Comparison of ENCODE assay signal across 21 cellular contexts in the genomic region with DNA sequence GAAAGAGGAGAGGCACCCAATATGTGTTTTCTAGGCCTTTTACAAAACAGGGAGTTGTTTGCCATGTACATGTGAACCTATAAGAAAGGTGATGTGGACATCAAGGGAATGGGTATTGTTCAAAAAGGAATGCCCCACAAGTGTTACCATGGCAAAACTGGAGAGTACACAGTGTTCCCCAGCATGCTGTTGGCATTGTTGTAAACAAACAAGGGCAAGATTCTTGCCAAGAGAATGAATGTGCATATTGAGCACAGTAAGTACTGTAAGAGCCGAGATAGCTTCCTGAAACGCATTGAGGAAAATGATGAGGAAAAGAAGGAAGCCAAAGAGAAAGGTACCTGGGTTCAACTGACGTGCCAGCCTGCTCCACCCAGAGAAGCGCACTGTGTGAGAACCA. TPM values are rescaled to one million over a fixed set of nuclear protein-coding genes. Genes with fewer than 3 reads are reported as not detected.
DNase-seq lines count a peak whose midpoint lies in the region; ATAC-seq, FAIRE-seq and TF ChIP-seq lines count a peak whose summit lies in the region.
"Had no signal": no experiment of that assay in that cellular context is flagged by ENCODE, and none has a peak within 500 bp of the region (broad histone marks: within the 10 kb centered on the region; RNA-seq: fewer than 3 reads in every experiment).

No MANE protein-coding gene starts in this region.

- DNase-seq in A549 (ENCODE audit: low read depth in 1 of 2, low spot score in 1 of 2) (no peak), LNCaP clone FGC (ENCODE audit: low read depth) (peak; percentile 89), cerebellar cortex (ENCODE audit: low spot score) (peak; percentile 9), NCI-H1048 (lab: John Stamatoyannopoulos, UW) (no peak)
- DNase-seq in stimulated activated effector memory CD8-positive, alpha-beta T cell treated with anti-CD3 and anti-CD28 coated beads, Interleukin-12 subunit alpha, Interleukin-12 subunit beta, amount 100 ng/mL, for 72 hours (ENCODE audit: low spot score in 2 of 2): no peak
- no peak for DNase-seq in effector memory CD8-positive, alpha-beta T cell
- DNase-seq in activated CD8-positive, alpha-beta T cell treated with anti-CD3 and anti-CD28 coated beads, Interleukin-2, amount 10 ng/mL, durations not matched to agents 7 days and 5 days: no peak
- DNase-seq: CD8-positive, alpha-beta memory T cell; DMS79; MV-4-11; NCI-H1417; NCI-H187 treated with DMSO at 0.1 percent for 48 hours; NCI-H226; NCI-H524; NCI-H82; RPMI8226; SHP77 treated with DMSO at 0.1 percent for 48 hours had no signal

- CTCF ChIA-PET in A549 (lab: Yijun Ruan, JAX): interaction anchor here (1.0 kb wide), 1 partner anchor 337 kb away, joined by 3 read pairs; no protein-coding TSS in a partner anchor
- CTCF ChIA-PET in activated CD8-positive, alpha-beta T cell treated with anti-CD3 and anti-CD28 coated beads, Interleukin-2, amount 10 ng/mL, durations not matched to agents 7 days and 5 days (lab: Charles Lee): no interaction called here

- H3K27ac ChIP-seq in A549: peak overlapping the region in 1 of 2 experiments; percentile 51; a peak in 1 of 6 replicates
- H3K27ac ChIP-seq: BLaER1 treated with 17β-estradiol and CSF1 and Interleukin-3, amounts not matched to agents 10 nM and 100 nM had no signal

- POLR2A ChIA-PET in A549 (lab: Yijun Ruan, JAX): no interaction called here
- POLR2A ChIA-PET in activated CD8-positive, alpha-beta T cell treated with anti-CD3 and anti-CD28 coated beads, Interleukin-2, amount 10 ng/mL, durations not matched to agents 7 days and 5 days (lab: Charles Lee): no interaction called here

- peak overlapping the region; percentile 23; the same call in 1 of the 3 replicates for H3K4me2 ChIP-seq in A549
- H3K4me2 ChIP-seq: BLaER1 treated with 17β-estradiol and CSF1 and Interleukin-3, amounts not matched to agents 10 nM and 100 nM had no signal

- TF ChIP-seq CTCF in A549 (IDR thresholded peaks at IDR 0.05) (no peak), LNCaP clone FGC (IDR thresholded peaks at IDR 0.05; ENCODE audit: control insufficient read depth, extremely low read depth, insufficient read depth) (no peak)

- peaks cover 74% of the 10 kb centered on the region for H3K36me3 Mint-ChIP-seq in stimulated activated effector memory CD8-positive, alpha-beta T cell treated with anti-CD3 and anti-CD28 coated beads, Interleukin-12 subunit alpha, Interleukin-12 subunit beta, amount 100 ng/mL, for 72 hours
- H3K36me3 Mint-ChIP-seq in effector memory CD8-positive, alpha-beta T cell (ENCODE audit: insufficient read depth): peaks cover 58% of the 10 kb centered on the region
- H3K36me3 Mint-ChIP-seq in activated CD8-positive, alpha-beta T cell treated with anti-CD3 and anti-CD28 coated beads, Interleukin-2, amount 10 ng/mL, durations not matched to agents 7 days and 5 days (ENCODE audit: low read depth): peaks cover 40% of the 10 kb centered on the region

- H3K4me3 Mint-ChIP-seq in stimulated activated effector memory CD8-positive, alpha-beta T cell treated with anti-CD3 and anti-CD28 coated beads, Interleukin-12 subunit alpha, Interleukin-12 subunit beta, amount 100 ng/mL, for 72 hours: no peak overlapping the region
- H3K4me3 Mint-ChIP-seq in effector memory CD8-positive, alpha-beta T cell: no peak overlapping the region
- H3K4me3 Mint-ChIP-seq in activated CD8-positive, alpha-beta T cell treated with anti-CD3 and anti-CD28 coated beads, Interleukin-2, amount 10 ng/mL, durations not matched to agents 7 days and 5 days: no peak overlapping the region
- H3K4me3 Mint-ChIP-seq: CD8-positive, alpha-beta memory T cell had no signal

- no peak for TF ChIP-seq POLR2A in A549 (IDR thresholded peaks at IDR 0.05; ENCODE audit: low read length)

- ATAC-seq in A549: no peak
- no peak for ATAC-seq in stimulated activated effector memory CD8-positive, alpha-beta T cell treated with anti-CD3 and anti-CD28 coated beads, Interleukin-12 subunit alpha, Interleukin-12 subunit beta, amount 100 ng/mL, for 72 hours
- ATAC-seq in effector memory CD8-positive, alpha-beta T cell (replicated peaks): no peak
- ATAC-seq in activated CD8-positive, alpha-beta T cell treated with anti-CD3 and anti-CD28 coated beads, Interleukin-2, amount 10 ng/mL, durations not matched to agents 7 days and 5 days: no peak

- TF ChIP-seq EP300 in A549 (IDR thresholded peaks at IDR 0.05): no peak

- WGBS in A549 (ENCODE audit: missing lambda C conversion rate): 94% methylated on average over 4 of the region's 4 CpGs

- no peaks in the 10 kb centered on the region for H3K27me3 Mint-ChIP-seq in effector memory CD8-positive, alpha-beta T cell
- no peaks in the 10 kb centered on the region for H3K27me3 Mint-ChIP-seq in activated CD8-positive, alpha-beta T cell treated with anti-CD3 and anti-CD28 coated beads, Interleukin-2, amount 10 ng/mL, durations not matched to agents 7 days and 5 days (ENCODE audit: low read depth)
- H3K27me3 Mint-ChIP-seq: CD8-positive, alpha-beta memory T cell had no signal

- no peak overlapping the region for H3K4me3 ChIP-seq in A549
- H3K4me3 ChIP-seq in LNCaP clone FGC (ENCODE audit: low read depth, low read length): no peak overlapping the region
- H3K4me3 ChIP-seq: BLaER1 treated with 17β-estradiol and CSF1 and Interleukin-3, amounts not matched to agents 10 nM and 100 nM had no signal

- H3K4me1 ChIP-seq in A549: peaks cover 8% of the 10 kb centered on the region; the same call in 1 of the 3 replicates

- peaks cover 7% of the 10 kb centered on the region for H3K4me1 Mint-ChIP-seq in stimulated activated effector memory CD8-positive, alpha-beta T cell treated with anti-CD3 and anti-CD28 coated beads, Interleukin-12 subunit alpha, Interleukin-12 subunit beta, amount 100 ng/mL, for 72 hours
- H3K4me1 Mint-ChIP-seq in effector memory CD8-positive, alpha-beta T cell (ENCODE audit: low read depth in 2 of 2): peaks cover 0 to 3% of the 10 kb centered on the region in 2 donors
- peaks cover 15% of the 10 kb centered on the region for H3K4me1 Mint-ChIP-seq in activated CD8-positive, alpha-beta T cell treated with anti-CD3 and anti-CD28 coated beads, Interleukin-2, amount 10 ng/mL, durations not matched to agents 7 days and 5 days (ENCODE audit: low read depth)

- TF ChIP-seq RAD21 in A549 (conservative IDR thresholded peaks at IDR 0.05 in 1 of 2, IDR thresholded peaks at IDR 0.05 in 1 of 2): no peak

- no peaks in the 10 kb centered on the region for H3K9me3 Mint-ChIP-seq in stimulated activated effector memory CD8-positive, alpha-beta T cell treated with anti-CD3 and anti-CD28 coated beads, Interleukin-12 subunit alpha, Interleukin-12 subunit beta, amount 100 ng/mL, for 72 hours
- H3K9me3 Mint-ChIP-seq in effector memory CD8-positive, alpha-beta T cell: no peaks in the 10 kb centered on the region
- H3K9me3 Mint-ChIP-seq in activated CD8-positive, alpha-beta T cell treated with anti-CD3 and anti-CD28 coated beads, Interleukin-2, amount 10 ng/mL, durations not matched to agents 7 days and 5 days (ENCODE audit: insufficient read depth): no peaks in the 10 kb centered on the region
- H3K9me3 Mint-ChIP-seq: CD8-positive, alpha-beta memory T cell had no signal

- peak overlapping the region; percentile 43 for H3K27ac Mint-ChIP-seq in stimulated activated effector memory CD8-positive, alpha-beta T cell treated with anti-CD3 and anti-CD28 coated beads, Interleukin-12 subunit alpha, Interleukin-12 subunit beta, amount 100 ng/mL, for 72 hours
- H3K27ac Mint-ChIP-seq in effector memory CD8-positive, alpha-beta T cell: no peak overlapping the region
- no peak overlapping the region for H3K27ac Mint-ChIP-seq in activated CD8-positive, alpha-beta T cell treated with anti-CD3 and anti-CD28 coated beads, Interleukin-2, amount 10 ng/mL, durations not matched to agents 7 days and 5 days
- H3K27ac Mint-ChIP-seq: CD8-positive, alpha-beta memory T cell had no signal

- FAIRE-seq in A549 (lab: Jason Lieb, UNC): no peak
- FAIRE-seq: A204.1, D721Med, H54 had no signal

- H3K9me3 ChIP-seq in A549: no peaks in the 10 kb centered on the region

TF ChIP-seq in A549, 52 proteins besides CTCF, POLR2A, EP300 and RAD21 (continues in another document):
- TF ChIP-seq HOXB5 (CRISPR knock-in tag; IDR thresholded peaks at IDR 0.05): no peak
- no peak for TF ChIP-seq BHLHE40 (IDR thresholded peaks at IDR 0.05; ENCODE audit: low read depth, low read length)
- no peak for TF ChIP-seq HEYL (CRISPR knock-in tag; IDR thresholded peaks at IDR 0.05)

RNA-seq across cellular contexts. Expression of gene QRSL1, which starts 13.1 kb away (rescaled TPM):
- polyA plus RNA-seq in A549 (2011; rRNA removed) (13.5 and 15.9 TPM in 2 replicates), A549 (2017; fragmentation: RNase III; extraction: RNeasy Plus Mini Kit Qiagen cat#74134 plus additional on column Dnase treatment) (11.1 to 12.4 TPM (median 11.5 TPM) in 3 replicates)
- 4.5 and 5.4 TPM in 2 replicates for polyA plus RNA-seq in A549 (2012; cell fraction: cytosol; rRNA removed)
- polyA plus RNA-seq in A549 (2012; cell fraction: nucleus; rRNA removed): 2.1 and 3.1 TPM in 2 replicates
- polyA minus RNA-seq in A549 (2011; rRNA and poly(A)+ RNA removed): 9.2 and 9.6 TPM in 2 replicates
- 10 to 100 TPM; 12.3 to 14.2 TPM for total RNA-seq in activated CD8-positive, alpha-beta T cell treated with anti-CD3 and anti-CD28 coated beads, Interleukin-2, amount 10 ng/mL, durations not matched to agents 7 days and 5 days

RNA-seq across cellular contexts. Expression of gene RTN4IP1, which starts 13.2 kb away (rescaled TPM):
- polyA plus RNA-seq in A549 (2011; rRNA removed) (13.5 and 15.1 TPM in 2 replicates), A549 (2017; fragmentation: RNase III; extraction: RNeasy Plus Mini Kit Qiagen cat#74134 plus additional on column Dnase treatment) (12.6 to 13.9 TPM (median 13.6 TPM) in 3 replicates)
- polyA plus RNA-seq in A549 (2012; cell fraction: cytosol; rRNA removed): 6.0 and 6.9 TPM in 2 replicates
- 2.5 and 3.9 TPM in 2 replicates for polyA plus RNA-seq in A549 (2012; cell fraction: nucleus; rRNA removed)
- polyA minus RNA-seq in A549 (2011; rRNA and poly(A)+ RNA removed): 5.5 and 7.2 TPM in 2 replicates
- total RNA-seq in activated CD8-positive, alpha-beta T cell treated with anti-CD3 and anti-CD28 coated beads, Interleukin-2, amount 10 ng/mL, durations not matched to agents 7 days and 5 days: 1 to 10 TPM; 7.4 to 8.7 TPM

Comparison
In these comparisons a context has a peak if more than half of its experiments do, and no peak if none do; other contexts are left out.
1. DNase-seq: peak in LNCaP clone FGC (single experiment) and cerebellar cortex (single experiment); none in A549 (0 of 2), stimulated activated effector memory CD8-positive, alpha-beta T cell treated with anti-CD3 and anti-CD28 coated beads, Interleukin-12 subunit alpha, Interleukin-12 subunit beta, amount 100 ng/mL, for 72 hours (0 of 2), NCI-H1048 (single experiment), effector memory CD8-positive, alpha-beta T cell (0 of 3) and activated CD8-positive, alpha-beta T cell treated with anti-CD3 and anti-CD28 coated beads, Interleukin-2, amount 10 ng/mL, durations not matched to agents 7 days and 5 days (single experiment).